ENCODE assay signal across 9 cellular contexts in the genomic region with DNA sequence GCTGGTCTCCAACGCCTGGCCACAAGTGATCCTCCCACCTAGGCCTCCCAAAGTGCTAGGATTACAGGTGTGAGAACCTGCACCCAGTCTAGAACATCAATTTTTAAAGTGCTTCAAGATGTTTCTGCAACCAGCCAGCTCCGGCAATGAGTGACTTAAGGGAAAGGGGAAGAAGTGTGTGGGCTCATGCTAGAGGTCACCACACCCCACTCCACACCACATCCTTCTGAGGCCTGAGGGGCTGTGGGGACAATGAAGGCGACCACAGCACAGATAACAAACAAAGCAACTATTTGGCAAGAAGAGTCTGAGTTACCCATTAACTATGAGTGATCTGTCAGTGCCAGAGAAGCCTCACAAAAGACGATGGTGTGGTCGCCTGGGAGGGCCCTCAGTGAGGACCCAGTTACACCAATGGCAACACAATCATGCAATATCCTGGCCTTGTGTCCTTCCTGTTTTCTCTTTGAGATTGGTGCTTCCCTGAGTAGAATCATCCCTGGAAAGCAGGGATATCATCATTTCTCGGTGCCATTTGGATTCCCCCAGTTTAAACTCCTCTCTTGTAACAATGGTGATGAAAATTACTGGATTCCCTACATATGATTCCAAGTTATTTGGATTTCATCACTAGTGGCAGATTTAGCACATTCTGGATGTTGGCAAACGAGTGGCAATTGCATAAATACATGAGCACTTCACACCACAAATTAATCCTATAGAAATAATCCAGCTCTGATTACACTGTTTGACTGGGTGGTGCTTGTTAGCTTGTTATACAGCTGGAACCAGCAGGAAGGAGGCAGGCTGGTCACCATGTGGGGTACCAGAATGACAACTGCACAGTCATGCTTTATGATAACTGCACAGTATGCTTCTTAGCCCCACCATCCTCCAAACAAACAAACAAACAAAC. TPM values are rescaled to one million over a fixed set of nuclear protein-coding genes. Genes with fewer than 3 reads are reported as not detected.
DNase-seq lines count a peak whose midpoint lies in the region; ATAC-seq and FAIRE-seq lines count a peak whose summit lies in the region.
"Had no signal": no experiment of that assay in that cellular context is flagged by ENCODE, and none has a peak within 500 bp of the region (broad histone marks: within the 10 kb centered on the region; RNA-seq: fewer than 3 reads in every experiment).

No MANE protein-coding gene starts in this region.

- no peak overlapping the region for H3K14ac ChIP-seq in trophoblast cell (ENCODE audit: low read length)

- H2BK12ac ChIP-seq in trophoblast cell (ENCODE audit: low read length), result no peak overlapping the region

- H3K4ac ChIP-seq in trophoblast cell (ENCODE audit: low read depth, low read length), result no peak overlapping the region

- peak; percentile 84 for ATAC-seq in GM19025 (IDR thresholded peaks at IDR 0.05; ENCODE audit: low read depth, unreplicated experiment)
- peak; percentile 93 for ATAC-seq in HG02981 (IDR thresholded peaks at IDR 0.05; ENCODE audit: unreplicated experiment)

- H4K12ac ChIP-seq in trophoblast cell (ENCODE audit: low read depth, low read length), result no peak overlapping the region

- no peak overlapping the region for H4K8ac ChIP-seq in trophoblast cell (ENCODE audit: low read depth, low read length)

- WGBS in trophoblast cell (ENCODE audit: extremely low coverage, insufficient coverage, insufficient read length), result no CpG with 5 or more reads among the region's 7 CpGs

- no peak overlapping the region for H3K4me2 ChIP-seq in trophoblast cell (ENCODE audit: low read length)
- H3K4me2 ChIP-seq: KMS-11 had no signal

- H3K4me1 ChIP-seq in trophoblast cell (ENCODE audit: control insufficient read depth in 1 of 2, insufficient read depth in 2 of 2, low read length in 2 of 2), result peaks cover 2 to 3% of the 10 kb centered on the region in 2 experiments

- no peak overlapping the region for H2AFZ ChIP-seq in trophoblast cell (ENCODE audit: insufficient read depth, low read length, poor library complexity)

- no peak overlapping the region for H2BK120ac ChIP-seq in trophoblast cell (ENCODE audit: insufficient read depth, low read length, poor library complexity)

- no peaks in the 10 kb centered on the region for H3K36me3 ChIP-seq in trophoblast cell (ENCODE audit: control insufficient read depth in 1 of 2, insufficient read depth in 2 of 2, low read length in 2 of 2)

- H3K18ac ChIP-seq in trophoblast cell (ENCODE audit: low read length), result peak overlapping the region; percentile 42

- H3K79me1 ChIP-seq in trophoblast cell (ENCODE audit: low read length), result no peaks in the 10 kb centered on the region

- H4K91ac ChIP-seq in trophoblast cell (ENCODE audit: low read depth, low read length), result no peak overlapping the region

- H3K4me3 ChIP-seq in trophoblast cell (ENCODE audit: low read depth, low read length), result no peak overlapping the region

- no peaks in the 10 kb centered on the region for H3K27me3 ChIP-seq in trophoblast cell (ENCODE audit: insufficient read depth, low read length)

- no peak overlapping the region for H3K23ac ChIP-seq in trophoblast cell (ENCODE audit: low read length)

- H2AK5ac ChIP-seq in trophoblast cell (ENCODE audit: low read length), result no peak overlapping the region

- no peak overlapping the region for H3K9ac ChIP-seq in trophoblast cell (ENCODE audit: low read length)
- H3K9ac ChIP-seq: KMS-11 had no signal

- no peak overlapping the region for H3K27ac ChIP-seq in trophoblast cell (ENCODE audit: low read depth, low read length)
- H3K27ac ChIP-seq: KMS-11 had no signal

- no peaks in the 10 kb centered on the region for H3K9me3 ChIP-seq in trophoblast cell (ENCODE audit: insufficient read depth, low read depth, low read length)

- DNase-seq in RCC 7860 (ENCODE audit: low spot score) (peak; percentile 87), trophoblast cell (no peak), COR-L47 (lab: John Stamatoyannopoulos, UW) (no peak)
- no peak for DNase-seq in activated CD4-positive, alpha-beta T cell treated with anti-CD3 and anti-CD28 coated beads, Interleukin-2, amount 50 U/mL, for 4 hours
- no peak for DNase-seq in effector CD4-positive, alpha-beta T cell
- DNase-seq: cerebellar nuclear complex had no signal

- no peaks in the 10 kb centered on the region for H3K79me2 ChIP-seq in trophoblast cell (ENCODE audit: control insufficient read depth, insufficient read depth, low read length, poor library complexity)

- peak; percentile 90 for FAIRE-seq in RCC 7860 (lab: Jason Lieb, UNC)

- H2BK5ac ChIP-seq in trophoblast cell (ENCODE audit: low read depth, low read length, poor library complexity), result no peak overlapping the region

RNA-seq across cellular contexts. Expression of a gene that starts 18.4 kb away (rescaled TPM):
- polyA plus RNA-seq in trophoblast cell (2013), result 55.8 and 60.9 TPM in 2 replicates
